ENCODE assay signal across 8 cellular contexts in the genomic region with DNA sequence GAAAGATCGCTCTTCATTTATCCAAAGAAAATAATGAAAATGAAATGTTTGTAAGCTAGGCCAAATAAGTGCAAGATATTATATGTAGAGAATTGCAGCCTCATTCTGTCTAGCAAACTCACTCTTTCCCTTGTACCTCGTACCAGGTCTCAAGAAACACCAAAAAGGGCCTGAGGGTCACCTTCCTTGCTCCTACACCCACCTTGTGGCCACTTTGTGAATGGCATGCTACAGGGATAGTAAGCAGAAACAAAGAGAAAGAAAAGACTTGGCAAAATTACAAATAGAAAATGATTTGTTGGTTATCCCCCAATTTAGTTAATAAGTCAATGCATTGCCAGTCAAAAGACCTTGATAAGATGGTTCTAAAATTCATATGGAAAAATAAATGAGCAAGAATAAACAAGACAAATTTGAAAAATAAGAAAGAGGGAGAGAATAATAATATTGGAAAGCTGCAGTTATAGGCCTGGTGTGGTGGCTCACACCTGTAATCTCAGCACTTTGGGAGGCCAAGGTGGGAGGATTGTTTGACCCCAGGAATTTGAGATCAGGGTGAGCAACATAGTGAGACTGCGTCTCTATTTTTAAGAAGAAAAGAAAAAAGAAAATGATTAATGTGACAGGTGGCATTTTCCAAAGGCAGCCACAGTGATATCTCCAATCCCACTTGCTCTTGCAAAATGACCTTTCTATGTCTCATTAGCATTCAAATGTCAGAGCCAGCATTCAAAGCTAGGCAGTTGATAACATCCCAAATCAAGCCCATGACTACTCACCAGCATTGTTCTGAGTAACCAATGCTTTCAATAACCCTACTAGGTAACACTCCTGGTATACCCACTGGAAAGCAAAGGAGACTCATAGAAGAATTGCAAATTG. TPM values are rescaled to one million over a fixed set of nuclear protein-coding genes. Genes with fewer than 3 reads are reported as not detected.
DNase-seq lines count a peak whose midpoint lies in the region; ATAC-seq and TF ChIP-seq lines count a peak whose summit lies in the region.

No MANE protein-coding gene starts in this region.

- H3K27ac ChIP-seq in neutrophil (peak overlapping the region; percentile 79), tibial artery (no peak overlapping the region)

- H3K4me3 ChIP-seq in Jurkat, Clone E6-1 (ENCODE audit: low read length) = no peak overlapping the region
- no peak overlapping the region for H3K4me3 ChIP-seq in neutrophil (ENCODE audit: low read depth in 1 of 2, low read length in 1 of 2)
- no peak overlapping the region for H3K4me3 ChIP-seq in tibial artery

- H3K4me1 ChIP-seq in neutrophil (ENCODE audit: control insufficient read depth in 1 of 2, insufficient read depth in 1 of 2, low read depth in 1 of 2, low read length in 1 of 2) = peaks cover 21 to 29% of the 10 kb centered on the region in 2 experiments
- peaks cover 0 to 19% (median 13%) of the 10 kb centered on the region in 4 donors for H3K4me1 ChIP-seq in tibial artery

- no peaks in the 10 kb centered on the region for H3K9me3 ChIP-seq in neutrophil
- H3K9me3 ChIP-seq in tibial artery = no peaks in the 10 kb centered on the region

- intact Hi-C loops in tibial artery (cut with DNase I; ENCODE audit: low total_unique reads) = loop anchor here (5.0 kb wide), 1 partner anchor 158 kb away; no protein-coding TSS in a partner anchor

- TF ChIP-seq CTCF in neutrophil (IDR thresholded peaks at IDR 0.05) (peak; percentile 89), tibial artery (IDR thresholded peaks at IDR 0.05) (peak; percentile 84 to 88)

- H3K27me3 ChIP-seq in neutrophil (no peaks in the 10 kb centered on the region), tibial artery (no peaks in the 10 kb centered on the region)

- peak; percentile 73 for DNase-seq in AG08395 (ENCODE audit: low spot score)
- peak; percentile 93 for DNase-seq in Jurkat, Clone E6-1 (ENCODE audit: low read depth, low spot score)
- peak; percentile 84 for DNase-seq in OCI-M1 (lab: John Stamatoyannopoulos, UW)
- DNase-seq in activated T-cell treated with anti-CD3 and anti-CD28 coated beads, Interleukin-2, amount 50 U/mL, for 1 hour = peak; percentile 65
- DNase-seq in fibroblast of gingiva (ENCODE audit: low read depth) = peak; percentile 59
- DNase-seq in tibial artery = peak; percentile 76 to 78

- H3K36me3 ChIP-seq in neutrophil (no peaks in the 10 kb centered on the region), tibial artery (no peaks in the 10 kb centered on the region)

- peak; percentile 43 for ATAC-seq in GM18858 (IDR thresholded peaks at IDR 0.05; ENCODE audit: unreplicated experiment)

RNA-seq across cellular contexts. Expression of gene BMP10, which starts 38.8 kb away (rescaled TPM):
- polyA plus RNA-seq in Jurkat, Clone E6-1 (2012; ENCODE audit: insufficient read depth, insufficient read length) = 3.5 TPM

RNA-seq across cellular contexts. Expression of gene GKN2, which starts 42.7 kb away (rescaled TPM):
- not detected for polyA plus RNA-seq in Jurkat, Clone E6-1 (2012; ENCODE audit: insufficient read depth, insufficient read length)
